9 cellular contexts compared by ENCODE assay signal in genomic region chr1:154938604-154939399, GRCh38. TPM values are rescaled to one million over a fixed set of nuclear protein-coding genes. Genes with fewer than 3 reads are reported as not detected.
DNase-seq lines count a peak whose midpoint lies in the region; ATAC-seq and TF ChIP-seq lines count a peak whose summit lies in the region.
"Had no signal": no experiment of that assay in that cellular context is flagged by ENCODE, and none has a peak within 500 bp of the region (broad histone marks: within the 10 kb centered on the region; RNA-seq: fewer than 3 reads in every experiment).

No MANE protein-coding gene starts in this region.

- CTCF ChIA-PET in T-cell (lab: Charles Lee), result interaction anchor here in 1 of 2 donors (1.1 kb wide), 1 partner anchor 81 kb away, joined by 5 read pairs; no protein-coding TSS in a partner anchor

- H3K9me3 ChIP-seq in skeletal muscle tissue (ENCODE audit: control insufficient read depth in 3 of 3, low read length in 3 of 3), result no peaks in the 10 kb centered on the region

- no peaks in the 10 kb centered on the region for H3K9me3 Mint-ChIP-seq in T-cell

- H3K4me3 ChIP-seq in GM12865 (ENCODE audit: low read depth, low read length), result peak overlapping the region; percentile 89
- no peak overlapping the region for H3K4me3 ChIP-seq in skeletal muscle tissue (ENCODE audit: low read length in 3 of 3)

- H3K27me3 ChIP-seq in skeletal muscle tissue (ENCODE audit: control insufficient read depth in 3 of 3, insufficient read depth in 3 of 3, low read length in 3 of 3), result no peaks in the 10 kb centered on the region

- TF ChIP-seq CTCF in GM12865 (IDR thresholded peaks at IDR 0.05; ENCODE audit: insufficient read depth, low read depth, low read length, missing control alignments), result no peak

- peaks cover 72 to 81% (median 79%) of the 10 kb centered on the region in 3 donors for H3K4me1 Mint-ChIP-seq in T-cell

- peak overlapping the region; percentile 36 to 97 (median 55) for H3K4me3 Mint-ChIP-seq in T-cell

- H3K27ac Mint-ChIP-seq in T-cell, result peak overlapping the region; percentile 90 to 97

- no peaks in the 10 kb centered on the region for H3K36me3 ChIP-seq in skeletal muscle tissue (ENCODE audit: control insufficient read depth in 3 of 3, insufficient read depth in 3 of 3, low read length in 3 of 3)

- H3K4me1 ChIP-seq in skeletal muscle tissue (ENCODE audit: control insufficient read depth in 3 of 3, insufficient read depth in 3 of 3, low read length in 3 of 3), result peaks cover 23 to 53% (median 31%) of the 10 kb centered on the region in 3 donors

- DNase-seq in GM12865 (ENCODE audit: low read depth) (no peak), T-cell (no peak), NCI-H510A treated with DMSO at 0.1 percent for 48 hours (lab: John Stamatoyannopoulos, UW) (no peak), NCI-H187 (lab: John Stamatoyannopoulos, UW) (no peak), COR-L47 (lab: John Stamatoyannopoulos, UW) (no peak), AG08396 (ENCODE audit: low spot score) (no peak)
- DNase-seq: NCI-H1048 had no signal

- H3K9ac ChIP-seq in skeletal muscle tissue (ENCODE audit: low read depth in 1 of 3, low read length in 3 of 3), result no peak overlapping the region

- POLR2A ChIA-PET in T-cell (lab: Charles Lee), result interaction anchor here (0.6 to 1.2 kb wide), 3 partner anchors 17 to 32 kb away, joined by 3 to 6 read pairs (median 3); partner anchors contain the start of genes PBXIP1 (in 1 of the 2) and SHC1 (in 1 of the 2)

- no peaks in the 10 kb centered on the region for H3K36me3 Mint-ChIP-seq in T-cell

- no peaks in the 10 kb centered on the region for H3K27me3 Mint-ChIP-seq in T-cell

- peak overlapping the region; percentile 98 for H3K27ac ChIP-seq in skeletal muscle tissue (ENCODE audit: low read depth, low read length)

- ATAC-seq in T-cell (replicated peaks in 1 of 4) (no peak), esophagus mucosa (peak; percentile 74)

RNA-seq across cellular contexts. Expression of gene PMVK, which starts 2.3 kb away (rescaled TPM):
- 10 to 100 TPM; 12.6 to 24.9 (median 22.4) TPM for total RNA-seq in T-cell
- total RNA-seq in esophagus mucosa, result 55.6 TPM
- 12.5 TPM for total RNA-seq in skeletal muscle tissue

RNA-seq across cellular contexts. Expression of gene PBXIP1, which starts 17.1 kb away (rescaled TPM):
- total RNA-seq in T-cell (100 to 1,000 TPM; 299 to 450 (median 328) TPM), esophagus mucosa (9.2 TPM), skeletal muscle tissue (190 TPM)

RNA-seq across cellular contexts. Expression of gene PYGO2, which starts 22.8 kb away (rescaled TPM):
- total RNA-seq in T-cell (10 to 100 TPM; 36.0 to 70.8 (median 68.5) TPM), esophagus mucosa (17.3 TPM), skeletal muscle tissue (16.2 TPM)

RNA-seq across cellular contexts. Expression of gene SHC1, which starts 31.7 kb away (rescaled TPM):
- total RNA-seq in T-cell (10 to 100 TPM; 61.3 to 88.2 (median 76.8) TPM), esophagus mucosa (68.0 TPM), skeletal muscle tissue (36.0 TPM)

RNA-seq across cellular contexts. Expression of gene CKS1B, which starts 35.7 kb away (rescaled TPM):
- total RNA-seq in T-cell (10 to 100 TPM in 4 of 5 donors, 1 to 10 TPM in 1; 7.9 to 11.8 (median 10.3) TPM), esophagus mucosa (74.5 TPM), skeletal muscle tissue (31.8 TPM)

Comparison
In these comparisons a context has a peak if more than half of its experiments do, and no peak if none do; other contexts are left out.
1. RNA of gene PBXIP1, which starts 17.1 kb away (total RNA-seq): 299 to 450 TPM in T-cell and 190 TPM in skeletal muscle tissue (single experiment); 9.2 TPM in esophagus mucosa (single experiment); every median in the first group is over 10 times any median in the second.